Comparison of ENCODE assay signal across 18 cellular contexts in genomic region chr11:22472306-22472705, GRCh38.
A peak's percentile ranks its signal among the peaks of the same experiment; 100 is the strongest.
DNase-seq lines count a peak whose midpoint lies in the region; ATAC-seq, FAIRE-seq and TF ChIP-seq lines count a peak whose summit lies in the region.
"Had no signal": no experiment of that assay in that cellular context is flagged by ENCODE, and none has a peak within 500 bp of the region (broad histone marks: within the 10 kb centered on the region; RNA-seq: fewer than 3 reads in every experiment).

No MANE protein-coding gene starts in this region.

- no peaks in the 10 kb centered on the region for H3K36me3 Mint-ChIP-seq in type B pancreatic cell

- FAIRE-seq in endothelial cell of umbilical vein (lab: Jason Lieb, UNC): no peak

- peaks cover 0 to 3% of the 10 kb centered on the region in 2 experiments for H3K27me3 ChIP-seq in endothelial cell of umbilical vein (ENCODE audit: control insufficient read depth in 2 of 2, insufficient read depth in 2 of 2, low read length in 2 of 2)
- H3K27me3 ChIP-seq: colonic mucosa, right atrium auricular region, stomach had no signal

- H3K4me3 ChIP-seq in endothelial cell of umbilical vein (replicated peaks in 1 of 3; ENCODE audit: insufficient read depth in 1 of 3, low read depth in 1 of 3, low read length in 3 of 3): no peak overlapping the region
- H3K4me3 ChIP-seq: colonic mucosa, right atrium auricular region, stomach had no signal

- no peak for TF ChIP-seq POLR2A in endothelial cell of umbilical vein (IDR thresholded peaks at IDR 0.05; ENCODE audit: low read depth, low read length)

- intact Hi-C loops in endothelial cell of umbilical vein (cut with micrococcal nuclease): loop anchor here (2.0 to 10.0 kb wide), 2 partner anchors 108 to 138 kb away; no protein-coding TSS in a partner anchor

- peaks cover 5% of the 10 kb centered on the region for H3K4me1 Mint-ChIP-seq in type B pancreatic cell (ENCODE audit: unreplicated experiment)

- no peaks in the 10 kb centered on the region for H3K4me1 ChIP-seq in endothelial cell of umbilical vein (ENCODE audit: control insufficient read depth, extremely low read depth, insufficient read depth, low read length)
- H3K4me1 ChIP-seq: colonic mucosa, right atrium auricular region, stomach had no signal

- no peak overlapping the region for H3K27ac Mint-ChIP-seq in type B pancreatic cell
- H3K27ac Mint-ChIP-seq: T-helper 1 cell treated with Interleukin-12 subunit alpha and Interleukin-12 subunit beta and Interleukin-4 antibody, amounts not matched to agents 30 μg/mL and 1 μg/mL, for 36 hours had no signal

- dilution Hi-C loops in endothelial cell of umbilical vein (cut with MboI; ENCODE audit: extremely low pct_ligation_motif_present, low sequenced_read_pairs): no loop called here

- no peak overlapping the region for H3K9ac ChIP-seq in endothelial cell of umbilical vein (replicated peaks; ENCODE audit: extremely low read depth, insufficient read depth, low read length)

- H3K9me3 ChIP-seq in endothelial cell of umbilical vein (replicated peaks; ENCODE audit: control insufficient read depth, insufficient read depth, low read length): no peaks in the 10 kb centered on the region
- H3K9me3 ChIP-seq: colonic mucosa, right atrium auricular region, stomach had no signal

- DNase-seq in SIG-M5 treated with dmso at 0.1 percent for 504 hours (lab: John Stamatoyannopoulos, UW; ENCODE audit: unreplicated experiment) (peak; percentile 0), SIG-M5 (lab: John Stamatoyannopoulos, UW) (no peak), OCI-M1 (lab: John Stamatoyannopoulos, UW) (peak; percentile 49), endothelial cell of umbilical vein (ENCODE audit: low read depth, low spot score) (peak; percentile 15), type B pancreatic cell (ENCODE audit: extremely low spot score, unreplicated experiment) (no peak), activated T-cell treated with anti-CD3 and anti-CD28 coated beads for 4 hours (no peak)
- DNase-seq: activated CD4-positive, CD25-positive, alpha-beta regulatory T cell; activated effector memory CD4-positive, alpha-beta T cell treated with anti-CD3 and anti-CD28 coated beads, Interleukin-2, amount 50 U/mL, for 16 hours; amniotic stem cell; colonic mucosa; COR-L47; GF-D8; stomach had no signal

- TF ChIP-seq CTCF in endothelial cell of umbilical vein (IDR thresholded peaks at IDR 0.05; ENCODE audit: extremely low read depth in 1 of 2, insufficient read depth in 1 of 2, low read depth in 1 of 2, low read length in 2 of 2): peak in 1 of 2 donors; percentile 15
- peak; percentile 25 for TF ChIP-seq CTCF in type B pancreatic cell (conservative IDR thresholded peaks at IDR 0.05)

- no peaks in the 10 kb centered on the region for H3K9me1 ChIP-seq in endothelial cell of umbilical vein (replicated peaks; ENCODE audit: control insufficient read depth, extremely low read depth, insufficient read depth, low read length)

- H4K20me1 ChIP-seq in endothelial cell of umbilical vein (replicated peaks; ENCODE audit: control insufficient read depth, extremely low read depth, insufficient read depth, low read length): no peaks in the 10 kb centered on the region

- H3K79me2 ChIP-seq in endothelial cell of umbilical vein (ENCODE audit: control insufficient read depth, insufficient read depth, low read length): no peaks in the 10 kb centered on the region

- H2AFZ ChIP-seq in endothelial cell of umbilical vein (ENCODE audit: low read depth, low read length): no peak overlapping the region

- no TSS peak for BruUV-seq in endothelial cell of umbilical vein (replicated peaks; lab: Mats Ljungman, UMichigan)

- no peaks in the 10 kb centered on the region for H3K9me3 Mint-ChIP-seq in type B pancreatic cell
- H3K9me3 Mint-ChIP-seq: T-helper 1 cell treated with Interleukin-12 subunit alpha and Interleukin-12 subunit beta and Interleukin-4 antibody, amounts not matched to agents 30 μg/mL and 1 μg/mL, for 36 hours had no signal

- H3K27me3 Mint-ChIP-seq in type B pancreatic cell: peaks cover 5% of the 10 kb centered on the region

- H3K4me3 Mint-ChIP-seq in type B pancreatic cell: no peak overlapping the region
- H3K4me3 Mint-ChIP-seq: T-helper 1 cell treated with Interleukin-12 subunit alpha and Interleukin-12 subunit beta and Interleukin-4 antibody, amounts not matched to agents 30 μg/mL and 1 μg/mL, for 36 hours had no signal

- H3K36me3 ChIP-seq in endothelial cell of umbilical vein (ENCODE audit: control insufficient read depth in 2 of 2, extremely low read depth in 1 of 2, insufficient read depth in 2 of 2, low read length in 2 of 2): no peaks in the 10 kb centered on the region
- H3K36me3 ChIP-seq: colonic mucosa, right atrium auricular region, stomach had no signal

- H3K27ac ChIP-seq in endothelial cell of umbilical vein (ENCODE audit: insufficient read depth, low read depth, low read length): no peak overlapping the region
- H3K27ac ChIP-seq: colonic mucosa, right atrium auricular region, stomach had no signal

- H3K4me2 ChIP-seq in endothelial cell of umbilical vein (ENCODE audit: insufficient read depth, low read length): no peak overlapping the region

- POLR2A ChIA-PET in endothelial cell of umbilical vein (lab: Charles Lee): no interaction called here

- CTCF ChIA-PET in endothelial cell of umbilical vein (lab: Charles Lee): interaction anchor here (0.9 to 1.9 kb wide), 3 partner anchors 13 to 137 kb away, joined by 3 to 7 read pairs (median 3); no protein-coding TSS in a partner anchor

- no peak for ATAC-seq in GM19395 (IDR thresholded peaks at IDR 0.05; ENCODE audit: unreplicated experiment)
- no peak for ATAC-seq in GM21381 (IDR thresholded peaks at IDR 0.05; ENCODE audit: unreplicated experiment)
- ATAC-seq: esophagus mucosa had no signal

TF ChIP-seq in endothelial cell of umbilical vein, 7 proteins besides CTCF, POLR2A, EP300 and RAD21:
- TF ChIP-seq POLR2AphosphoS5 (IDR thresholded peaks at IDR 0.05; ENCODE audit: insufficient read depth, low read depth, low read length) (no peak), GATA2 (IDR thresholded peaks at IDR 0.05; ENCODE audit: insufficient read depth, insufficient read length, low read depth, low read length) (no peak), JUN (IDR thresholded peaks at IDR 0.05; ENCODE audit: borderline replicate concordance, insufficient read depth, insufficient read length, low read depth) (no peak), MYC (IDR thresholded peaks at IDR 0.05; ENCODE audit: low read depth, low read length) (no peak), FOS (IDR thresholded peaks at IDR 0.05; ENCODE audit: borderline replicate concordance, insufficient read depth, low read length) (no peak)

Comparison
In these comparisons a context has a peak if more than half of its experiments do, and no peak if none do; other contexts are left out.
1. DNase-seq: peak in SIG-M5 treated with dmso at 0.1 percent for 504 hours (single experiment), OCI-M1 (single experiment) and endothelial cell of umbilical vein (single experiment); none in SIG-M5 (single experiment), type B pancreatic cell (single experiment) and activated T-cell treated with anti-CD3 and anti-CD28 coated beads for 4 hours (single experiment).